In genomic region chr1:99771522-99771921, GRCh38 we compare ENCODE assay signal across 21 cellular contexts.
"Had no signal": no experiment of that assay in that cellular context is flagged by ENCODE, and none has a peak within 500 bp of the region (broad histone marks: within the 10 kb centered on the region; RNA-seq: fewer than 3 reads in every experiment).

No MANE protein-coding gene starts in this region.

- ATAC-seq: activated CD8-positive, alpha-beta T cell treated with anti-CD3 and anti-CD28 coated beads for 36 hours; activated naive CD8-positive, alpha-beta T cell treated with anti-CD3 and anti-CD28 coated beads, Interleukin-2, amount 50 U/mL, for 24 hours; activated T-cell treated with anti-CD3 and anti-CD28 coated beads, Interleukin-2, amount 50 U/mL, for 4 hours; activated T-helper 17 cell treated with anti-CD3 and anti-CD28 coated beads, Interleukin-2, amount 50 U/mL, for 72 hours; esophagus mucosa; foreskin keratinocyte; heart right ventricle; mucosa of descending colon; natural killer cell treated with Interleukin-12 subunit alpha and Interleukin-12 subunit beta and Interleukin-15 and Interleukin-18, amount 100 ng/mL, for 72 hours; right cardiac atrium; stimulated activated naive CD8-positive, alpha-beta T cell treated with anti-CD3 and anti-CD28 coated beads, Interleukin-15, Interleukin-2, amounts not matched to agents 100 U/mL and 50 U/mL, for 24 hours had no signal

- H3K27ac ChIP-seq: foreskin keratinocyte, left ventricle myocardium inferior, testis had no signal

- H3K9me3 ChIP-seq: heart right ventricle, left ventricle myocardium inferior, mucosa of descending colon, testis had no signal

- H3K36me3 ChIP-seq: heart right ventricle, left ventricle myocardium inferior had no signal

- H3K4me3 ChIP-seq: heart right ventricle, left ventricle myocardium inferior, lung, mucosa of descending colon, testis had no signal

- DNase-seq: activated B cell treated with CpG ODN at 0.5 μM for 24 hours; activated CD4-positive, alpha-beta T cell treated with anti-CD3 and anti-CD28 coated beads, Interleukin-2, amount 50 U/mL, for 1 hour; activated CD8-positive, alpha-beta T cell treated with anti-CD3 and anti-CD28 coated beads for 36 hours; activated naive CD8-positive, alpha-beta T cell treated with anti-CD3 and anti-CD28 coated beads, Interleukin-2, amount 50 U/mL, for 24 hours; activated T-cell treated with anti-CD3 and anti-CD28 coated beads, Interleukin-2, amount 50 U/mL, for 4 hours; amygdala; central memory CD4-positive, alpha-beta T cell; foreskin keratinocyte; heart right ventricle; left ventricle myocardium inferior; mucosa of descending colon; posterior cingulate gyrus; right cardiac atrium; stimulated activated CD4-positive, alpha-beta T cell treated with anti-CD3 and anti-CD28 coated beads, Interleukin-12 subunit alpha, Interleukin-12 subunit beta, amount 100 ng/mL, for 4 hours; stimulated activated CD4-positive, alpha-beta T cell treated with anti-CD3 and anti-CD28 coated beads, Interleukin-4, amount 100 ng/mL, for 1 hour; stimulated activated naive CD8-positive, alpha-beta T cell treated with anti-CD3 and anti-CD28 coated beads, Interleukin-15, Interleukin-2, amounts not matched to agents 100 U/mL and 50 U/mL, for 24 hours; testis had no signal

- H3K4me1 ChIP-seq: foreskin keratinocyte had no signal

- H3K27me3 ChIP-seq: foreskin keratinocyte, heart right ventricle, testis had no signal
